ENCODE assay signal across 1 cellular context in genomic region chr12:118372541-118373495, GRCh38.
A peak's percentile ranks its signal among the peaks of the same experiment; 100 is the strongest.
TF ChIP-seq lines count a peak whose summit lies in the region.

Gene TAOK3 (minus strand): TSS chr12:118372907. CDS start chr12:118255567, 117,340 bp downstream.

TF ChIP-seq in A549, 52 proteins besides CTCF, POLR2A, EP300 and RAD21 (continued from another document):
- TF ChIP-seq CHD2 (IDR thresholded peaks at IDR 0.05; ENCODE audit: low read length, partially characterized antibody) = no peak
- no peak for TF ChIP-seq KDM1A (IDR thresholded peaks at IDR 0.05; ENCODE audit: low read depth)
- peak; percentile 84 for TF ChIP-seq PHF8 (IDR thresholded peaks at IDR 0.05; ENCODE audit: borderline replicate concordance, low read depth)
- TF ChIP-seq HOXB5 (CRISPR knock-in tag; IDR thresholded peaks at IDR 0.05) = no peak
- no peak for TF ChIP-seq CHD4 (IDR thresholded peaks at IDR 0.05; ENCODE audit: borderline replicate concordance)
- TF ChIP-seq GATA3 (IDR thresholded peaks at IDR 0.05; ENCODE audit: borderline replicate concordance) = no peak
- TF ChIP-seq CBX2 (IDR thresholded peaks at IDR 0.05; ENCODE audit: borderline replicate concordance, low read depth) = no peak
- peak; percentile 53; the same call in 1 of the 3 replicates for TF ChIP-seq BCL3 (IDR thresholded peaks at IDR 0.05)
- TF ChIP-seq SREBF2 (IDR thresholded peaks at IDR 0.05) = no peak
- no peak for TF ChIP-seq ESRRA (IDR thresholded peaks at IDR 0.05; ENCODE audit: borderline replicate concordance, low read length)
- no peak for TF ChIP-seq POLR2AphosphoS2 (conservative IDR thresholded peaks at IDR 0.05; ENCODE audit: low read length)
- TF ChIP-seq FOSL2 (IDR thresholded peaks at IDR 0.05) = no peak
- no peak for TF ChIP-seq FOSL2 (CRISPR knock-in tag; IDR thresholded peaks at IDR 0.05)
- TF ChIP-seq RNF2 (IDR thresholded peaks at IDR 0.05; ENCODE audit: borderline replicate concordance, low read depth) = no peak
- no peak for TF ChIP-seq HDAC2 (IDR thresholded peaks at IDR 0.05)
- TF ChIP-seq REST (IDR thresholded peaks at IDR 0.05) = peak; percentile 78
- no peak for TF ChIP-seq ZFP36 (IDR thresholded peaks at IDR 0.05; ENCODE audit: borderline replicate concordance, partially characterized antibody)
- TF ChIP-seq CEBPB (IDR thresholded peaks at IDR 0.05) = no peak
